ENCODE assay signal across 8 cellular contexts in the genomic region with DNA sequence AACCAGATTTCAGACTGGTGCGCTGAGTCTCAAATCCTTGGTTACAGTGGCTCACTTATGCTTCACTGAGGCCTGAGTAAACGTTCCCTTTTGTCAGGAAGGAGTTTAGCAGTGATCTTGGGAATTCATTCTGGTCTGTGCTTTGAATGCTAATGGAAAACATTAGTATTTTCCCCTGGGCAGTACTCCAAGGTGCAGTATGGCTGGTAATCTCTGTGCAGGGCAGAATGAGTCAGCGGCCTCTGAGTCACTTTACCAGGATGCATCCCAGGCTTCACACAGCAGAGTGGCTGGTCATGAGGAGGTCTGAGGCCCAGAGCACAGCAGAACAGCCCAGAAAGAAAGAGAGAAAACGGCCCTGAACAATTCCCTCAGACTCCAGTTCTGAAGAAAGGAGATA. TPM values are rescaled to one million over a fixed set of nuclear protein-coding genes. Genes with fewer than 3 reads are reported as not detected.
A peak's percentile ranks its signal among the peaks of the same experiment; 100 is the strongest.
DNase-seq lines count a peak whose midpoint lies in the region; ATAC-seq and TF ChIP-seq lines count a peak whose summit lies in the region.

No MANE protein-coding gene starts in this region.

- H3K27ac Mint-ChIP-seq in stimulated activated memory B cell treated with anti-CD40 and anti-IgM and Interleukin-4, amounts not matched to agents 10 μg/mL and 1 μg/mL and 100 μg/mL, for 72 hours = no peak overlapping the region
- H3K27ac Mint-ChIP-seq in activated T-cell treated with anti-CD3 and anti-CD28 coated beads, Interleukin-2, amount 50 U/mL, for 72 hours = no peak overlapping the region

- H3K36me3 Mint-ChIP-seq in stimulated activated memory B cell treated with anti-CD40 and anti-IgM and Interleukin-4, amounts not matched to agents 10 μg/mL and 1 μg/mL and 100 μg/mL, for 72 hours = no peaks in the 10 kb centered on the region
- no peaks in the 10 kb centered on the region for H3K36me3 Mint-ChIP-seq in activated T-cell treated with anti-CD3 and anti-CD28 coated beads, Interleukin-2, amount 50 U/mL, for 72 hours (ENCODE audit: insufficient read depth in 2 of 2)

- no peaks in the 10 kb centered on the region for H3K4me1 Mint-ChIP-seq in stimulated activated memory B cell treated with anti-CD40 and anti-IgM and Interleukin-4, amounts not matched to agents 10 μg/mL and 1 μg/mL and 100 μg/mL, for 72 hours
- no peaks in the 10 kb centered on the region for H3K4me1 Mint-ChIP-seq in activated T-cell treated with anti-CD3 and anti-CD28 coated beads, Interleukin-2, amount 50 U/mL, for 72 hours (ENCODE audit: low read depth)

- ATAC-seq in omental fat pad (ENCODE audit: low FRiP score) = peak; percentile 100
- ATAC-seq in stimulated activated memory B cell treated with anti-CD40 and anti-IgM and Interleukin-4, amounts not matched to agents 10 μg/mL and 1 μg/mL and 100 μg/mL, for 72 hours = no peak
- ATAC-seq in activated T-cell treated with anti-CD3 and anti-CD28 coated beads, Interleukin-2, amount 50 U/mL, for 72 hours (replicated peaks in 1 of 2) = no peak

- no peak overlapping the region for H3K4me3 Mint-ChIP-seq in stimulated activated memory B cell treated with anti-CD40 and anti-IgM and Interleukin-4, amounts not matched to agents 10 μg/mL and 1 μg/mL and 100 μg/mL, for 72 hours
- no peak overlapping the region for H3K4me3 Mint-ChIP-seq in activated T-cell treated with anti-CD3 and anti-CD28 coated beads, Interleukin-2, amount 50 U/mL, for 72 hours

- no peak overlapping the region for H3K4me3 ChIP-seq in fibroblast of the aortic adventitia (ENCODE audit: low read depth, low read length)

- peak overlapping the region; percentile 78 for H3K27ac ChIP-seq in C4-2B

- H3K9me3 Mint-ChIP-seq in stimulated activated memory B cell treated with anti-CD40 and anti-IgM and Interleukin-4, amounts not matched to agents 10 μg/mL and 1 μg/mL and 100 μg/mL, for 72 hours = no peaks in the 10 kb centered on the region
- H3K9me3 Mint-ChIP-seq in activated T-cell treated with anti-CD3 and anti-CD28 coated beads, Interleukin-2, amount 50 U/mL, for 72 hours = no peaks in the 10 kb centered on the region

- DNase-seq in fibroblast of the aortic adventitia (ENCODE audit: low read depth) = peak; percentile 98
- peak; percentile 67 for DNase-seq in omental fat pad (ENCODE audit: low spot score)
- no peak for DNase-seq in effector CD4-positive, alpha-beta T cell
- DNase-seq in activated CD8-positive, alpha-beta memory T cell treated with anti-CD3 and anti-CD28 coated beads for 24 hours = no peak
- DNase-seq in activated T-cell treated with anti-CD3 and anti-CD28 coated beads, Interleukin-2, amount 50 U/mL, for 72 hours = no peak

- TF ChIP-seq CTCF in C4-2B (conservative IDR thresholded peaks at IDR 0.05) (no peak), fibroblast of the aortic adventitia (IDR thresholded peaks at IDR 0.05; ENCODE audit: insufficient read depth, low read length) (no peak), omental fat pad (IDR thresholded peaks at IDR 0.05) (no peak)

- peaks cover 33% of the 10 kb centered on the region for H3K27me3 Mint-ChIP-seq in stimulated activated memory B cell treated with anti-CD40 and anti-IgM and Interleukin-4, amounts not matched to agents 10 μg/mL and 1 μg/mL and 100 μg/mL, for 72 hours
- H3K27me3 Mint-ChIP-seq in activated T-cell treated with anti-CD3 and anti-CD28 coated beads, Interleukin-2, amount 50 U/mL, for 72 hours (ENCODE audit: low read depth) = no peaks in the 10 kb centered on the region

TF ChIP-seq in PFSK-1, 5 proteins besides CTCF, POLR2A, EP300 and RAD21:
- TF ChIP-seq, protein P1, sequence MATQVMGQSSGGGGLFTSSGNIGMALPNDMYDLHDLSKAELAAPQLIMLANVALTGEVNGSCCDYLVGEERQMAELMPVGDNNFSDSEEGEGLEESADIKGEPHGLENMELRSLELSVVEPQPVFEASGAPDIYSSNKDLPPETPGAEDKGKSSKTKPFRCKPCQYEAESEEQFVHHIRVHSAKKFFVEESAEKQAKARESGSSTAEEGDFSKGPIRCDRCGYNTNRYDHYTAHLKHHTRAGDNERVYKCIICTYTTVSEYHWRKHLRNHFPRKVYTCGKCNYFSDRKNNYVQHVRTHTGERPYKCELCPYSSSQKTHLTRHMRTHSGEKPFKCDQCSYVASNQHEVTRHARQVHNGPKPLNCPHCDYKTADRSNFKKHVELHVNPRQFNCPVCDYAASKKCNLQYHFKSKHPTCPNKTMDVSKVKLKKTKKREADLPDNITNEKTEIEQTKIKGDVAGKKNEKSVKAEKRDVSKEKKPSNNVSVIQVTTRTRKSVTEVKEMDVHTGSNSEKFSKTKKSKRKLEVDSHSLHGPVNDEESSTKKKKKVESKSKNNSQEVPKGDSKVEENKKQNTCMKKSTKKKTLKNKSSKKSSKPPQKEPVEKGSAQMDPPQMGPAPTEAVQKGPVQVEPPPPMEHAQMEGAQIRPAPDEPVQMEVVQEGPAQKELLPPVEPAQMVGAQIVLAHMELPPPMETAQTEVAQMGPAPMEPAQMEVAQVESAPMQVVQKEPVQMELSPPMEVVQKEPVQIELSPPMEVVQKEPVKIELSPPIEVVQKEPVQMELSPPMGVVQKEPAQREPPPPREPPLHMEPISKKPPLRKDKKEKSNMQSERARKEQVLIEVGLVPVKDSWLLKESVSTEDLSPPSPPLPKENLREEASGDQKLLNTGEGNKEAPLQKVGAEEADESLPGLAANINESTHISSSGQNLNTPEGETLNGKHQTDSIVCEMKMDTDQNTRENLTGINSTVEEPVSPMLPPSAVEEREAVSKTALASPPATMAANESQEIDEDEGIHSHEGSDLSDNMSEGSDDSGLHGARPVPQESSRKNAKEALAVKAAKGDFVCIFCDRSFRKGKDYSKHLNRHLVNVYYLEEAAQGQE (IDR thresholded peaks at IDR 0.05; ENCODE audit: insufficient read depth in 1 of 2, low read depth in 2 of 2, low read length in 2 of 2) = peak in 1 of 2 experiments; percentile 32; a peak in 1 of 4 replicates
- TF ChIP-seq SIN3A (IDR thresholded peaks at IDR 0.05; ENCODE audit: borderline replicate concordance, insufficient read depth, low read length) = no peak
- peak; percentile 17 for TF ChIP-seq FOXP2 (optimal IDR thresholded peaks at IDR 0.05; ENCODE audit: borderline replicate concordance, extremely low read depth, extremely low read length, insufficient read depth)

RNA-seq across cellular contexts. Expression of gene PCA3, which starts 54.0 kb away (rescaled TPM):
- not detected for polyA plus RNA-seq in PFSK-1 (2012; ENCODE audit: insufficient read length, low read depth)
- total RNA-seq in fibroblast of the aortic adventitia (ENCODE audit: low replicate concordance) = not detected in 2 replicates
- under 1 TPM in 1 of 4 donors, not detected in 3; 0.84 TPM for total RNA-seq in omental fat pad
- total RNA-seq in activated T-cell treated with anti-CD3 and anti-CD28 coated beads, Interleukin-2, amount 50 U/mL, for 72 hours = not detected

Comparison
In these comparisons a context has a peak if more than half of its experiments do, and no peak if none do; other contexts are left out.
1. DNase-seq: peak in fibroblast of the aortic adventitia (single experiment) and omental fat pad (single experiment); none in effector CD4-positive, alpha-beta T cell (single experiment), activated CD8-positive, alpha-beta memory T cell treated with anti-CD3 and anti-CD28 coated beads for 24 hours (single experiment) and activated T-cell treated with anti-CD3 and anti-CD28 coated beads, Interleukin-2, amount 50 U/mL, for 72 hours (0 of 2).